16 cellular contexts compared by ENCODE assay signal in the genomic region with DNA sequence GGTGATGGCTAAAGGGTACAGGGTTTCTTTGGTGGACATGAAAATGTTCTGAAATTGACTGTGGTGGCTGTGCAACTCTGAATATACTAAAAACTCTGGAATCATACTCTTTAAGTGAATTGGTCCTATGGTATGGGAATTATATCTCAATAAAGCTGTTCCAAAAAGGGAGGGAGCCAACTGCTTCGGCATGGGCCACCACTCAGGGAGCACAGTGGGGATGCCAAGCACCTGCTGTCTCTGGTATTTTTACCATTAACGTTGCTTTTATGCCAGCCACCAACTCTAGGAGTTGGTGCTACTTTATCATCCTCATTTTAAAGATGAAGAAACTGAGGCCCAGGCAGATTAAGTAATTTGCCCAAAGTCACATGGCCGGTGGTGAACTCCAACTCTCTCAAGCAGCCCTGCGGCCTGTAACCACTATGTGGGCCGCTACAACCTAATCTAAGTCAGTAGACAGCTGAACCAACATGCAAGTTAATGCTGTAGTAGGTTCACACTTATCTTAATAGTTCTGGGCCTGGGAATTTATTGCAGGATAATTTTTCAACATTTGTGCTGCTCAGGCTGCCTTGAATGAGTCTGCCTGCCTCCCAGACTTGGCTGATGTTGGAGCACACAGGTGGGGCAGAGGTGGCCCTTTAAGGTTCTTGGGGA. TPM values are rescaled to one million over a fixed set of nuclear protein-coding genes. Genes with fewer than 3 reads are reported as not detected.
DNase-seq lines count a peak whose midpoint lies in the region; ATAC-seq and TF ChIP-seq lines count a peak whose summit lies in the region.
"Had no signal": no experiment of that assay in that cellular context is flagged by ENCODE, and none has a peak within 500 bp of the region (broad histone marks: within the 10 kb centered on the region; RNA-seq: fewer than 3 reads in every experiment).

No MANE protein-coding gene starts in this region.

- intact Hi-C loops in CD14-positive monocyte (cut with micrococcal nuclease) = no loop called here

- H3K36me3 ChIP-seq in right atrium auricular region (no peaks in the 10 kb centered on the region), tibial nerve (no peaks in the 10 kb centered on the region)

- TF ChIP-seq EP300 in tibial nerve (IDR thresholded peaks at IDR 0.05) = no peak

- WGBS in tibial nerve, 2 donors = 54 to 62% methylated on average over 5 of the region's 5 CpGs

- H3K36me3 Mint-ChIP-seq in nephron progenitor cell (ENCODE audit: low read depth) (peaks cover 11% of the 10 kb centered on the region), CD14-positive monocyte (no peaks in the 10 kb centered on the region)

- H3K4me1 Mint-ChIP-seq in nephron progenitor cell (peaks cover 75% of the 10 kb centered on the region), CD14-positive monocyte (no peaks in the 10 kb centered on the region)

- H3K9me3 Mint-ChIP-seq in nephron progenitor cell = peaks cover 17% of the 10 kb centered on the region
- H3K9me3 Mint-ChIP-seq in CD14-positive monocyte = peaks cover 0 to 14% (median 9%) of the 10 kb centered on the region in 7 donors
- H3K9me3 Mint-ChIP-seq: activated T-helper 2 cell treated with anti-CD3 and anti-CD28 coated beads, Interferon-gamma antibody, Interleukin-2, Interleukin-4, amounts not matched to agents 10 μg/mL and 5 μg/mL and 100 μg/mL, durations not matched to agents 14 hours and 24 hours and 36 hours; CD4-positive, alpha-beta T cell had no signal

- TF ChIP-seq CTCF in VCaP (conservative IDR thresholded peaks at IDR 0.05) (no peak), right atrium auricular region (IDR thresholded peaks at IDR 0.05) (no peak), nephron progenitor cell (IDR thresholded peaks at IDR 0.05) (no peak), tibial nerve (IDR thresholded peaks at IDR 0.05) (no peak), CD14-positive monocyte (IDR thresholded peaks at IDR 0.05) (no peak)

- H3K27ac Mint-ChIP-seq in nephron progenitor cell = peak overlapping the region; percentile 77
- no peak overlapping the region for H3K27ac Mint-ChIP-seq in CD14-positive monocyte
- H3K27ac Mint-ChIP-seq: activated T-helper 2 cell treated with anti-CD3 and anti-CD28 coated beads, Interferon-gamma antibody, Interleukin-2, Interleukin-4, amounts not matched to agents 10 μg/mL and 5 μg/mL and 100 μg/mL, durations not matched to agents 14 hours and 24 hours and 36 hours; CD4-positive, alpha-beta T cell had no signal

- no peak for ATAC-seq in GM21381 (IDR thresholded peaks at IDR 0.05; ENCODE audit: unreplicated experiment)

- TF ChIP-seq POLR2A in tibial nerve (IDR thresholded peaks at IDR 0.05) = no peak

- H3K4me1 ChIP-seq in right atrium auricular region (peaks cover 2 to 62% of the 10 kb centered on the region in 2 donors), tibial nerve (peaks cover 5 to 69% (median 41%) of the 10 kb centered on the region in 4 donors)

- H3K4me3 Mint-ChIP-seq in nephron progenitor cell (no peak overlapping the region), CD14-positive monocyte (no peak overlapping the region)
- H3K4me3 Mint-ChIP-seq: CD4-positive, alpha-beta T cell had no signal

- H3K27me3 ChIP-seq in right atrium auricular region (no peaks in the 10 kb centered on the region), tibial nerve (no peaks in the 10 kb centered on the region)

- H3K9me3 ChIP-seq in right atrium auricular region (no peaks in the 10 kb centered on the region), tibial nerve (peaks cover 0 to 6% (median 0%) of the 10 kb centered on the region in 4 donors)

- peak overlapping the region; percentile 81 for H3K27ac ChIP-seq in VCaP
- peak overlapping the region; percentile 43 to 68 for H3K27ac ChIP-seq in right atrium auricular region
- peak overlapping the region; percentile 49 to 80 (median 58) for H3K27ac ChIP-seq in tibial nerve

- no peaks in the 10 kb centered on the region for H3K27me3 Mint-ChIP-seq in nephron progenitor cell (ENCODE audit: low read depth, poor library complexity)
- H3K27me3 Mint-ChIP-seq in CD14-positive monocyte (ENCODE audit: low read depth in 3 of 3) = peaks cover 0 to 3% (median 1%) of the 10 kb centered on the region in 3 donors
- H3K27me3 Mint-ChIP-seq: CD4-positive, alpha-beta T cell had no signal

- H3K4me3 ChIP-seq in right atrium auricular region = no peak overlapping the region
- no peak overlapping the region for H3K4me3 ChIP-seq in tibial nerve

- DNase-seq in right atrium auricular region (ENCODE audit: low spot score) (no peak), nephron progenitor cell (no peak), tibial nerve (ENCODE audit: low spot score in 2 of 2) (no peak), CD14-positive monocyte (ENCODE audit: low spot score) (no peak), NCI-H2171 (lab: John Stamatoyannopoulos, UW) (no peak), SIG-M5 treated with dmso at 0.1 percent for 504 hours (lab: John Stamatoyannopoulos, UW; ENCODE audit: unreplicated experiment) (no peak)
- DNase-seq: activated CD4-positive, alpha-beta T cell treated with anti-CD3 and anti-CD28 coated beads, Interleukin-2, amount 50 U/mL, for 48 hours; CD4-positive, alpha-beta T cell; effector CD8-positive, alpha-beta T cell; KBM-7; kidney glomerular epithelial cell; NCI-H1436 treated with DMSO at 0.1 percent for 48 hours; RPMI8226 had no signal

RNA-seq across cellular contexts. Expression of gene SH3PXD2A, which starts 20.8 kb away (rescaled TPM):
- total RNA-seq in right atrium auricular region (10 to 100 TPM; 14.6 to 18.2 TPM), tibial nerve (100 to 1,000 TPM; 128 to 154 (median 136) TPM)
- under 1 TPM; 0.01 to 0.05 TPM for polyA plus RNA-seq in CD14-positive monocyte

Comparison
In these comparisons a context has a peak if more than half of its experiments do, and no peak if none do; other contexts are left out.
1. RNA of gene SH3PXD2A, which starts 20.8 kb away (total RNA-seq): 128 to 154 TPM in tibial nerve; 14.6 to 18.2 TPM in right atrium auricular region; every median in the first group is over 4 times any median in the second.
2. Peak in every context shown above with its lines, with median percentiles within 50 percentile points of each other: H3K27ac ChIP-seq.